In genomic region chr6:70254784-70255183, GRCh38 we compare ENCODE assay signal across 10 cellular contexts. TPM values are rescaled to one million over a fixed set of nuclear protein-coding genes. Genes with fewer than 3 reads are reported as not detected.
"Had no signal": no experiment of that assay in that cellular context is flagged by ENCODE, and none has a peak within 500 bp of the region (broad histone marks: within the 10 kb centered on the region; RNA-seq: fewer than 3 reads in every experiment).

No MANE protein-coding gene starts in this region.

- H3K27ac Mint-ChIP-seq: GM23338, HFFc6 had no signal

- H3K9me3 Mint-ChIP-seq: GM23338, H9, HFFc6 had no signal

- ATAC-seq: GM23338, HCT116 had no signal

- H3K4me1 Mint-ChIP-seq: GM23338 had no signal

- DNase-seq: GM23248, GOT3, H7, H9, HCEC 1CT, HFFc6 had no signal

- H3K4me3 ChIP-seq: GM23248, GM23338, HAP-1 had no signal

- H3K27ac ChIP-seq: GM23248 had no signal

- H3K4me3 Mint-ChIP-seq: GM23338, H9, HFFc6 had no signal

- H3K4me1 ChIP-seq: HAP-1 had no signal

- H3K9me3 ChIP-seq: HAP-1 had no signal

- H3K36me3 ChIP-seq: HAP-1 had no signal

RNA-seq across cellular contexts. Expression of gene COL9A1, which starts 48.1 kb away (rescaled TPM):
- total RNA-seq: GM23248, H4, HFFc6 had no signal
